Comparison of ENCODE assay signal across 19 cellular contexts in genomic region chrX:115393271-115393670, GRCh38.
DNase-seq lines count a peak whose midpoint lies in the region; ATAC-seq and TF ChIP-seq lines count a peak whose summit lies in the region.
"Had no signal": no experiment of that assay in that cellular context is flagged by ENCODE, and none has a peak within 500 bp of the region (broad histone marks: within the 10 kb centered on the region; RNA-seq: fewer than 3 reads in every experiment).

No MANE protein-coding gene starts in this region.

- H3K27ac ChIP-seq in PC-9: peak overlapping the region; percentile 69
- no peak overlapping the region for H3K27ac ChIP-seq in SJCRH30
- H3K27ac ChIP-seq: C4-2B, heart right ventricle, left ventricle myocardium inferior had no signal

- peak overlapping the region; percentile 24 for H3K4me2 ChIP-seq in PC-9

- H3K4me3 ChIP-seq in PC-9 (no peak overlapping the region), fibroblast of mammary gland (ENCODE audit: control insufficient read depth, low read depth, low read length) (no peak overlapping the region), retinal pigment epithelial cell (ENCODE audit: low read length) (no peak overlapping the region), SJCRH30 (no peak overlapping the region)
- H3K4me3 ChIP-seq: heart right ventricle, left ventricle myocardium inferior had no signal

- H3K79me2 ChIP-seq in PC-9 (ENCODE audit: low read depth): no peaks in the 10 kb centered on the region

- no peaks in the 10 kb centered on the region for H3K36me3 ChIP-seq in PC-9 (ENCODE audit: low read depth)
- H3K36me3 ChIP-seq in SJCRH30: no peaks in the 10 kb centered on the region
- H3K36me3 ChIP-seq: heart right ventricle, left ventricle myocardium inferior had no signal

- TF ChIP-seq CTCF in PC-9 (conservative IDR thresholded peaks at IDR 0.05) (no peak), fibroblast of mammary gland (conservative IDR thresholded peaks at IDR 0.05; ENCODE audit: control insufficient read depth, insufficient read depth, low read depth, low read length) (no peak), retinal pigment epithelial cell (conservative IDR thresholded peaks at IDR 0.05; ENCODE audit: low read depth, low read length) (no peak)

- H2AFZ ChIP-seq in PC-9: no peak overlapping the region

- no peaks in the 10 kb centered on the region for H3K9me2 ChIP-seq in PC-9 (ENCODE audit: insufficient read depth)

- peaks cover 32% of the 10 kb centered on the region for H3K4me1 ChIP-seq in PC-9 (replicated peaks; ENCODE audit: insufficient read depth)
- H3K4me1 ChIP-seq in SJCRH30: no peaks in the 10 kb centered on the region; the same call in 1 of the 2 replicates
- H3K4me1 ChIP-seq: heart right ventricle, left ventricle myocardium inferior had no signal

- H3F3A ChIP-seq in PC-9 (ENCODE audit: insufficient read depth, low read depth): peaks cover 19% of the 10 kb centered on the region

- peak; percentile 3 for DNase-seq in GM04504 (ENCODE audit: low read depth)
- DNase-seq in PC-9: peak; percentile 29 to 97
- DNase-seq in fibroblast of mammary gland (ENCODE audit: low read depth): peak; percentile 19
- DNase-seq in retinal pigment epithelial cell (ENCODE audit: low read depth): peak; percentile 69
- DNase-seq in AG08395 (ENCODE audit: low spot score): no peak
- DNase-seq in activated gamma-delta T cell treated with Interleukin-2 at 50 U/mL for 16 hours: no peak
- no peak for DNase-seq in SJCRH30
- DNase-seq: activated CD4-positive, alpha-beta T cell treated with anti-CD3 and anti-CD28 coated beads, Interleukin-2, amount 50 U/mL, for 48 hours; GF-D8; heart right ventricle; left ventricle myocardium inferior; NCI-H2029 treated with DMSO at 0.1 percent for 48 hours; NCI-H774; retina; SHP77 treated with DMSO at 0.1 percent for 48 hours; stimulated activated CD4-positive, alpha-beta T cell treated with anti-CD3 and anti-CD28 coated beads, Interleukin-1b, Interleukin-23, amount 100 ng/mL, for 48 hours had no signal

- H3K9me3 ChIP-seq in PC-9 (ENCODE audit: insufficient read depth, low read depth) (no peaks in the 10 kb centered on the region), SJCRH30 (replicated peaks) (no peaks in the 10 kb centered on the region)
- H3K9me3 ChIP-seq: heart right ventricle, left ventricle myocardium inferior had no signal

- no peaks in the 10 kb centered on the region for H3K27me3 ChIP-seq in PC-9 (ENCODE audit: insufficient read depth, low read depth)
- no peaks in the 10 kb centered on the region for H3K27me3 ChIP-seq in SJCRH30

- intact Hi-C loops in PC-9 (cut with micrococcal nuclease; ENCODE audit: unreplicated experiment): loop anchor here (1.0 to 2.0 kb wide), 3 partner anchors 20 to 169 kb away; no protein-coding TSS in a partner anchor

- BruUV-seq in PC-9 (replicated peaks; lab: Mats Ljungman, UMichigan): no TSS peak

- H4K20me1 ChIP-seq in PC-9 (ENCODE audit: insufficient read depth): no peaks in the 10 kb centered on the region

- CTCF ChIA-PET in PC-9 (lab: Charles Lee): no interaction called here

- POLR2A ChIA-PET in PC-9 (lab: Charles Lee; ENCODE audit: unreplicated experiment): interaction anchor here (0.6 kb wide), 1 partner anchor 170 kb away, joined by 3 read pairs; no protein-coding TSS in a partner anchor

- ATAC-seq in GM19397 (IDR thresholded peaks at IDR 0.05; ENCODE audit: unreplicated experiment): no peak
- ATAC-seq: heart right ventricle; natural killer cell treated with Interleukin-12 subunit alpha and Interleukin-12 subunit beta and Interleukin-15 and Interleukin-18, amount 100 ng/mL, for 72 hours had no signal

Comparison
In these comparisons a context has a peak if more than half of its experiments do, and no peak if none do; other contexts are left out.
1. DNase-seq: peak in GM04504 (single experiment), PC-9 (2 of 2), fibroblast of mammary gland (single experiment) and retinal pigment epithelial cell (single experiment); none in AG08395 (single experiment), activated gamma-delta T cell treated with Interleukin-2 at 50 U/mL for 16 hours (single experiment) and SJCRH30 (0 of 2).